ENCODE assay signal across 28 cellular contexts in the genomic region with DNA sequence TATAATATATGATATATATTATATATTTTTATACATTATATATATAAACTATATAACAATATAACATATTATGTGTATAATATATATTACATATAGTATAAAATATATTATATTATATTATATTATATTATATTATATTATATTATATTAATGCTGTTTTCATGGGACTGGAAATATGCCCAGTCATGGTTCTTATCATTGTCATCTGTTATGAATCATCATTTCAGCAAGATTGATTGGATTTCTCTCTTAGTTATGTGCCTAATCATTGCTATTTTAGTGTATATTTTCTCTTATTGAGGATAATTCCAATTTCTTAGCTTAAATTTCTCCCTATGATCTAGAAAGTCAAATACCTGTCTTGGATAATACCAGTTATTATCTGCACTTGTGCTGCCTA.
"Had no signal": no experiment of that assay in that cellular context is flagged by ENCODE, and none has a peak within 500 bp of the region (broad histone marks: within the 10 kb centered on the region; RNA-seq: fewer than 3 reads in every experiment).

No MANE protein-coding gene starts in this region.

- ATAC-seq: activated CD4-positive, CD25-positive, alpha-beta regulatory T cell treated with anti-CD3 and anti-CD28 coated beads, Interleukin-2, amount 50 U/mL, for 24 hours; activated CD8-positive, alpha-beta T cell treated with anti-CD3 and anti-CD28 coated beads for 36 hours; activated T-cell treated with anti-CD3 and anti-CD28 coated beads, Interleukin-2, amount 50 U/mL, for 4 hours; activated T-helper 17 cell treated with anti-CD3 and anti-CD28 coated beads, Interleukin-2, amount 50 U/mL, for 72 hours; effector memory CD8-positive, alpha-beta T cell; foreskin keratinocyte; gastrocnemius medialis; heart left ventricle; T-helper 17 cell had no signal

- DNase-seq: activated B cell treated with CpG ODN at 0.5 μM for 24 hours; activated CD4-positive, alpha-beta T cell treated with anti-CD3 and anti-CD28 coated beads for 48 hours; activated CD4-positive, alpha-beta T cell treated with anti-CD3 and anti-CD28 coated beads, Interleukin-2, amount 50 U/mL, for 1 hour; activated CD4-positive, alpha-beta T cell treated with anti-CD3 and anti-CD28 coated beads, Interleukin-2, amount 50 U/mL, for 48 hours; activated CD8-positive, alpha-beta memory T cell treated with anti-CD3 and anti-CD28 coated beads for 24 hours; activated CD8-positive, alpha-beta T cell treated with anti-CD3 and anti-CD28 coated beads for 36 hours; activated effector memory CD4-positive, alpha-beta T cell treated with Interleukin-2 at 50 U/mL for 16 hours; activated gamma-delta T cell treated with Interleukin-2 at 50 U/mL for 16 hours; activated naive CD4-positive, alpha-beta T cell treated with anti-CD3 and anti-CD28 coated beads, Interleukin-2, amount 50 U/mL, for 16 hours; activated naive CD4-positive, alpha-beta T cell treated with Interleukin-2 at 50 U/mL for 16 hours; activated T-cell treated with anti-CD3 and anti-CD28 coated beads, Interleukin-2, amount 50 U/mL, for 4 hours; amniotic stem cell; anterior cingulate cortex; brain microvascular endothelial cell; effector CD4-positive, alpha-beta T cell; effector memory CD8-positive, alpha-beta T cell; erythroblast; gastrocnemius medialis; glutamatergic neuron; heart left ventricle; T-helper 17 cell; T1000; WERI-Rb-1 had no signal

- H3K4me1 ChIP-seq: esophagus muscularis mucosa, foreskin keratinocyte, gastrocnemius medialis, heart left ventricle had no signal

- H3K27me3 ChIP-seq: brain microvascular endothelial cell, esophagus muscularis mucosa, foreskin keratinocyte, gastrocnemius medialis, heart left ventricle had no signal

- H3K27ac ChIP-seq: brain microvascular endothelial cell, coronary artery, esophagus muscularis mucosa, foreskin keratinocyte, gastrocnemius medialis, heart left ventricle, WERI-Rb-1 had no signal

- H3K4me3 ChIP-seq: coronary artery, esophagus muscularis mucosa, gastrocnemius medialis, heart left ventricle had no signal

- H3K36me3 ChIP-seq: brain microvascular endothelial cell, esophagus muscularis mucosa, gastrocnemius medialis, heart left ventricle, WERI-Rb-1 had no signal

- H3K9me3 ChIP-seq: gastrocnemius medialis had no signal
